ENCODE assay signal across 8 cellular contexts in the genomic region with DNA sequence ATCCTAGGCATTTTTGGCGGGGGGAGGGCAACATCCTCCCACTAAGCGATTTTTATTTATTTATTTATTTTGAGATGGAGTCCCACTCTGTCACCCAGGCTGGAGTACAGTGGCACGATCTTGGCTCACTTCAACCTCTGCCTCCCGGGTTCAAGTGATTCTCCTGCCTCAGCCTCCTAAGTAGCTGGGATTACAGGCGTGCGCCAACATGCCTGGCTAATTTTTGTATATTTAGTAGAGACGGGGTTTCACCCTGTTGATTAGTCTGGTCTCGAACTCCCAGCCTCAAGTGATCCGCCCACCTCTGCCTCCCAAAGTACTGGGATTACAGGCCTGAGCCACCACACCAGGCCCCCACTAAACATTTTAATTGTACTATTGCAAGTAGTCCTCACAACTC. TPM values are rescaled to one million over a fixed set of nuclear protein-coding genes. Genes with fewer than 3 reads are reported as not detected.
DNase-seq lines count a peak whose midpoint lies in the region; ATAC-seq, FAIRE-seq and TF ChIP-seq lines count a peak whose summit lies in the region.
"Not testable (repeated sequence)": the region's sequence is repeated elsewhere in the genome, so short reads cannot be mapped to it uniquely, and the experiment has no call there.

No MANE protein-coding gene starts in this region.

- peaks cover 22% of the 10 kb centered on the region for H3F3A ChIP-seq in GM23338 (replicated peaks; ENCODE audit: low read depth)

- H3K4me1 ChIP-seq in GM23338 (ENCODE audit: insufficient read depth), result peaks cover 71% of the 10 kb centered on the region
- peaks cover 40% of the 10 kb centered on the region for H3K4me1 ChIP-seq in RWPE2 (ENCODE audit: insufficient read depth, poor library complexity, severe bottlenecking)
- H3K4me1 ChIP-seq in GM12878 (ENCODE audit: control insufficient read depth, insufficient read depth, low read length), result peaks cover 68% of the 10 kb centered on the region
- peaks cover 67% of the 10 kb centered on the region for H3K4me1 ChIP-seq in fibroblast of lung (ENCODE audit: control insufficient read depth, extremely low read depth, insufficient read depth, low read length)
- H3K4me1 ChIP-seq in vagina, result peaks cover 100% of the 10 kb centered on the region

- WGBS in GM12878 (ENCODE audit: insufficient coverage, insufficient replicate concordance, low lambda C conversion rate, missing lambda C conversion rate), result 48% methylated on average over 9 of the region's 9 CpGs

- not testable (repeated sequence) for H2AFZ ChIP-seq in GM23338; GM12878 (ENCODE audit: control insufficient read depth, low read depth, low read length); fibroblast of lung (ENCODE audit: low read length)

- in situ Hi-C loops in GM12878 (cut with MboI), result not testable (repeated sequence)

- not testable (repeated sequence) for H3K9me3 ChIP-seq in RWPE2 (ENCODE audit: severe bottlenecking); GM12878 (replicated peaks; ENCODE audit: control insufficient read depth, insufficient read depth, low read length); fibroblast of lung (ENCODE audit: control insufficient read depth, insufficient read depth, low read depth, low read length); vagina

- H3K4me1 Mint-ChIP-seq in GM23338, result peaks cover 85% of the 10 kb centered on the region
- H3K4me1 Mint-ChIP-seq in activated T-cell treated with anti-CD3 and anti-CD28 coated beads, Interleukin-2, amount 50 U/mL, for 24 hours (ENCODE audit: low read depth), result peaks cover 94% of the 10 kb centered on the region
- H3K4me1 Mint-ChIP-seq in naive B cell, result peaks cover 71 to 99% (median 94%) of the 10 kb centered on the region in 3 donors
- H3K4me1 Mint-ChIP-seq in stimulated activated memory B cell treated with anti-CD40 and anti-IgM and Interleukin-4, amounts not matched to agents 10 μg/mL and 1 μg/mL and 100 μg/mL, for 72 hours, result peaks cover 98% of the 10 kb centered on the region

- H3K27me3 Mint-ChIP-seq in GM23338 (ENCODE audit: insufficient read depth, low read depth, poor library complexity); activated T-cell treated with anti-CD3 and anti-CD28 coated beads, Interleukin-2, amount 50 U/mL, for 24 hours; naive B cell; stimulated activated memory B cell treated with anti-CD40 and anti-IgM and Interleukin-4, amounts not matched to agents 10 μg/mL and 1 μg/mL and 100 μg/mL, for 72 hours: not testable (repeated sequence)

- H3K9ac ChIP-seq in GM12878 (ENCODE audit: control insufficient read depth, insufficient read depth, low read length); fibroblast of lung (ENCODE audit: insufficient read depth, low read length): not testable (repeated sequence)

- not testable (repeated sequence) for ATAC-seq in GM23338; RWPE2 (ENCODE audit: low read depth); GM12878; naive B cell (ENCODE audit: low read depth in 2 of 2); stimulated activated memory B cell treated with anti-CD40 and anti-IgM and Interleukin-4, amounts not matched to agents 10 μg/mL and 1 μg/mL and 100 μg/mL, for 72 hours

- RAD21 ChIA-PET in GM12878 (lab: Charles Lee; ENCODE audit: unreplicated experiment), result interaction anchor here (0.7 to 9.0 kb wide), 3 partner anchors 25 to 110 kb away, joined by 3 to 202 read pairs (median 8); no protein-coding TSS in a partner anchor

- TF ChIP-seq RAD21 in GM12878 (IDR thresholded peaks at IDR 0.05; ENCODE audit: insufficient read depth, low read depth, low read length), result not testable (repeated sequence)

- H3K4me3 ChIP-seq in GM23338; RWPE2 (ENCODE audit: severe bottlenecking); GM12878; fibroblast of lung (replicated peaks in 1 of 4; ENCODE audit: control extremely low read depth in 1 of 4, insufficient read depth in 1 of 4, low read depth in 3 of 4, low read length in 4 of 4); vagina: not testable (repeated sequence)

- not testable (repeated sequence) for H3K27ac ChIP-seq in GM23338 (ENCODE audit: low read depth); GM12878 (ENCODE audit: control insufficient read depth, insufficient read depth)
- peak overlapping the region; percentile 95 for H3K27ac ChIP-seq in RWPE2 (ENCODE audit: poor library complexity, severe bottlenecking)
- peak overlapping the region; percentile 92 for H3K27ac ChIP-seq in fibroblast of lung (ENCODE audit: insufficient read depth, low read length)
- H3K27ac ChIP-seq in vagina, result peak overlapping the region; percentile 99

- H3K36me3 Mint-ChIP-seq in GM23338 (ENCODE audit: low read depth), result peaks cover 14% of the 10 kb centered on the region
- peaks cover 78% of the 10 kb centered on the region for H3K36me3 Mint-ChIP-seq in activated T-cell treated with anti-CD3 and anti-CD28 coated beads, Interleukin-2, amount 50 U/mL, for 24 hours (ENCODE audit: low read depth)
- H3K36me3 Mint-ChIP-seq in naive B cell, result not testable (repeated sequence)
- H3K36me3 Mint-ChIP-seq in stimulated activated memory B cell treated with anti-CD40 and anti-IgM and Interleukin-4, amounts not matched to agents 10 μg/mL and 1 μg/mL and 100 μg/mL, for 72 hours, result peaks cover 18% of the 10 kb centered on the region

- POLR2A ChIA-PET in GM12878 (lab: Charles Lee), result not testable (repeated sequence)

- not testable (repeated sequence) for FAIRE-seq in GM12878 (lab: Jason Lieb, UNC)

- H3K27me3 ChIP-seq in GM23338 (ENCODE audit: insufficient read depth); RWPE2 (ENCODE audit: insufficient read depth, poor library complexity, severe bottlenecking); GM12878 (replicated peaks in 1 of 2; ENCODE audit: control insufficient read depth in 2 of 2, insufficient read depth in 2 of 2, low read length in 1 of 2); fibroblast of lung (ENCODE audit: control insufficient read depth, insufficient read depth, low read length); vagina: not testable (repeated sequence)

- not testable (repeated sequence) for TF ChIP-seq POLR2A in GM12878 (IDR thresholded peaks at IDR 0.05; ENCODE audit: low read depth, low read length); vagina (IDR thresholded peaks at IDR 0.05)

- TF ChIP-seq EP300 in GM12878 (IDR thresholded peaks at IDR 0.05; ENCODE audit: borderline replicate concordance in 1 of 2, control insufficient read depth in 1 of 2, low read depth in 2 of 2, low read length in 2 of 2), result not testable (repeated sequence)

- peak overlapping the region; percentile 94; the same call in 1 of the 2 replicates for H3K4me2 ChIP-seq in GM23338
- peak overlapping the region; percentile 30; the same call in 1 of the 2 replicates for H3K4me2 ChIP-seq in GM12878 (ENCODE audit: control insufficient read depth, insufficient read depth)
- not testable (repeated sequence) for H3K4me2 ChIP-seq in fibroblast of lung (ENCODE audit: extremely low read depth, insufficient read depth, low read length)

- H3K27ac Mint-ChIP-seq in GM23338, result not testable (repeated sequence)
- H3K27ac Mint-ChIP-seq in activated T-cell treated with anti-CD3 and anti-CD28 coated beads, Interleukin-2, amount 50 U/mL, for 24 hours, result peak overlapping the region; percentile 99
- H3K27ac Mint-ChIP-seq in naive B cell, result peak overlapping the region; percentile 38 to 99 (median 89)
- peak overlapping the region; percentile 97 for H3K27ac Mint-ChIP-seq in stimulated activated memory B cell treated with anti-CD40 and anti-IgM and Interleukin-4, amounts not matched to agents 10 μg/mL and 1 μg/mL and 100 μg/mL, for 72 hours

- intact Hi-C loops in GM12878 (cut with micrococcal nuclease; ENCODE audit: unreplicated experiment); vagina (cut with DNase I): not testable (repeated sequence)

- H4K20me1 ChIP-seq in GM23338 (replicated peaks; ENCODE audit: insufficient read depth), result peaks cover 34% of the 10 kb centered on the region
- not testable (repeated sequence) for H4K20me1 ChIP-seq in GM12878 (ENCODE audit: control insufficient read depth, insufficient read depth); fibroblast of lung (ENCODE audit: control insufficient read depth, extremely low read depth, insufficient read depth, low read length)

- SMC1A ChIA-PET in GM12878 (lab: Charles Lee; ENCODE audit: uncharacterized antibody, unreplicated experiment), result interaction anchor here (1.1 kb wide), 1 partner anchor 87 kb away, joined by 3 read pairs; no protein-coding TSS in a partner anchor

- H3K79me2 ChIP-seq in GM23338 (replicated peaks; ENCODE audit: insufficient read depth) (peaks cover 87% of the 10 kb centered on the region), GM12878 (ENCODE audit: control insufficient read depth, insufficient read depth, low read length) (peaks cover 19% of the 10 kb centered on the region), fibroblast of lung (ENCODE audit: control insufficient read depth, insufficient read depth, low read length) (peaks cover 88% of the 10 kb centered on the region)

- not testable (repeated sequence) for H3K36me3 ChIP-seq in GM23338 (ENCODE audit: insufficient read depth); GM12878 (ENCODE audit: control insufficient read depth in 2 of 2, insufficient read depth in 2 of 2, low read length in 1 of 2); fibroblast of lung (ENCODE audit: control insufficient read depth, insufficient read depth, low read length); vagina
- H3K36me3 ChIP-seq in RWPE2 (ENCODE audit: low read depth), result peaks cover 27% of the 10 kb centered on the region

- not testable (repeated sequence) for DNase-seq in GM23338 (ENCODE audit: low spot score); RWPE2 (ENCODE audit: low spot score); activated T-cell treated with anti-CD3 and anti-CD28 coated beads, Interleukin-2, amount 50 U/mL, for 24 hours; GM12878 (ENCODE audit: low read depth, low spot score); fibroblast of lung (ENCODE audit: low read depth in 2 of 2); naive B cell; vagina (ENCODE audit: extremely low spot score in 2 of 2)

- TF ChIP-seq CTCF in GM23338 (conservative IDR thresholded peaks at IDR 0.05; ENCODE audit: low read depth in 2 of 2); RWPE2 (IDR thresholded peaks at IDR 0.05; ENCODE audit: poor library complexity, severe bottlenecking); GM12878 (IDR thresholded peaks at IDR 0.05 in 2 of 3, conservative IDR thresholded peaks at IDR 0.05 in 1 of 3; ENCODE audit: control insufficient read depth in 2 of 3, extremely low read depth in 1 of 3, insufficient read depth in 1 of 3, low read depth in 3 of 3, low read length in 3 of 3); fibroblast of lung (conservative IDR thresholded peaks at IDR 0.05 in 1 of 2, IDR thresholded peaks at IDR 0.05 in 1 of 2; ENCODE audit: low read depth in 1 of 2, low read length in 2 of 2); vagina (IDR thresholded peaks at IDR 0.05): not testable (repeated sequence)

- not testable (repeated sequence) for H3K9me2 ChIP-seq in GM23338 (ENCODE audit: insufficient read depth)

- CTCF ChIA-PET in GM12878 (lab: Yijun Ruan, JAX), result interaction anchor here (1.2 to 8.8 kb wide), 6 partner anchors 11 to 102 kb away, joined by 4 to 85 read pairs (median 12); no protein-coding TSS in a partner anchor

- BruUV-seq in GM12878 (replicated peaks; lab: Mats Ljungman, UMichigan), result not testable (repeated sequence)

- not testable (repeated sequence) for H3K9me3 Mint-ChIP-seq in GM23338; activated T-cell treated with anti-CD3 and anti-CD28 coated beads, Interleukin-2, amount 50 U/mL, for 24 hours; naive B cell; stimulated activated memory B cell treated with anti-CD40 and anti-IgM and Interleukin-4, amounts not matched to agents 10 μg/mL and 1 μg/mL and 100 μg/mL, for 72 hours

- not testable (repeated sequence) for H3K4me3 Mint-ChIP-seq in GM23338; stimulated activated memory B cell treated with anti-CD40 and anti-IgM and Interleukin-4, amounts not matched to agents 10 μg/mL and 1 μg/mL and 100 μg/mL, for 72 hours
- peak overlapping the region; percentile 39 for H3K4me3 Mint-ChIP-seq in activated T-cell treated with anti-CD3 and anti-CD28 coated beads, Interleukin-2, amount 50 U/mL, for 24 hours
- peak overlapping the region in 6 of 8 donors; percentile 22 to 96 (median 89) for H3K4me3 Mint-ChIP-seq in naive B cell

RNA-seq across cellular contexts. Expression of a gene that starts 10.2 kb away (rescaled TPM):
- total RNA-seq in GM23338 (2014; rRNA removed; shearing (Covaris generic)), result 55.1 and 60.1 TPM in 2 replicates
- polyA plus RNA-seq in GM23338 (2016; fragmentation: Nextera tagmentation; extraction: Ambion mirVana), result 37.3 and 41.3 TPM in 2 replicates
- total RNA-seq in GM12878 (2013; cell fraction: nucleolus; rRNA removed), result 25.7 and 29.4 TPM in 2 replicates
- total RNA-seq in GM12878 (2014; rRNA removed), result 5.0 and 6.9 TPM in 2 replicates
- total RNA-seq in GM12878 (2014; rRNA removed; fragmentation: Illumina TruSeq; extraction: Trizol), result 3.1 and 3.9 TPM in 2 replicates
- 12.6 and 18.3 TPM in 2 replicates for total RNA-seq in GM12878 (2021)
- 14.4 TPM for polyA plus RNA-seq in GM12878 (2011; ENCODE audit: low read depth)
- 5.1 and 5.6 TPM in 2 replicates for polyA plus RNA-seq in GM12878 (2011; rRNA removed)
- polyA plus RNA-seq in GM12878 (2011; cell fraction: cytosol; rRNA removed), result 5.8 and 7.1 TPM in 2 replicates
- 46.3 and 61.4 TPM in 2 replicates for polyA plus RNA-seq in GM12878 (2011; cell fraction: nucleus; rRNA removed)
- 31.4 and 31.5 TPM in 2 replicates for polyA plus RNA-seq in GM12878 (2012)
- polyA plus RNA-seq in GM12878 (2014; fragmentation: Illumina TruSeq; extraction: Trizol), result 2.5 and 6.3 TPM in 2 replicates
- 1 to 10 TPM in 1 of 2 experiments, under 1 TPM in 1; 0.47 to 1.3 TPM for polyA plus RNA-seq in GM12878 (2014; fragmentation: Nextera tagmentation; extraction: Ambion mirVana)
- polyA plus RNA-seq in GM12878 (2014; rRNA removed), result 10.1 and 11.4 TPM in 2 replicates
- polyA plus RNA-seq in GM12878 (2016; fragmentation: Nextera tagmentation; extraction: Ambion mirVana), result 1 to 10 TPM; 5.1 to 6.2 TPM
- polyA minus RNA-seq in GM12878 (2011; rRNA and poly(A)+ RNA removed), result 4.2 and 8.0 TPM in 2 replicates
- polyA minus RNA-seq in GM12878 (2011; cell fraction: cytosol; rRNA and poly(A)+ RNA removed), result 3.9 and 4.3 TPM in 2 replicates
- polyA minus RNA-seq in GM12878 (2011; cell fraction: nucleus; rRNA and poly(A)+ RNA removed), result 8.6 and 12.2 TPM in 2 replicates
- total RNA-seq in fibroblast of lung, result 23.6 and 28.1 TPM in 2 replicates
- polyA plus RNA-seq in fibroblast of lung, result 31.6 and 35.4 TPM in 2 replicates
- 47.2 and 50.5 TPM in 2 replicates for polyA plus RNA-seq in fibroblast of lung (2012)
- 94.8 and 140 TPM in 2 replicates for polyA minus RNA-seq in fibroblast of lung (ENCODE audit: low replicate concordance)
- polyA plus RNA-seq in naive B cell (ENCODE audit: low read depth in 6 of 6), result 10 to 100 TPM in 1 of 6 donors, 1 to 10 TPM in 5; 4.5 to 17.1 (median 7.0) TPM
- total RNA-seq in vagina, result 67.0 TPM

RNA-seq across cellular contexts. Expression of a gene that starts 36.5 kb away (rescaled TPM):
- 9.0 and 16.8 TPM in 2 replicates for total RNA-seq in GM23338 (2014; rRNA removed; shearing (Covaris generic))
- 5.8 TPM in 2 replicates for polyA plus RNA-seq in GM23338 (2016; fragmentation: Nextera tagmentation; extraction: Ambion mirVana)
- 2.5 and 3.7 TPM in 2 replicates for total RNA-seq in GM12878 (2013; cell fraction: nucleolus; rRNA removed)
- total RNA-seq in GM12878 (2014; rRNA removed), result 1.7 and 2.4 TPM in 2 replicates
- 1.1 and 1.2 TPM in 2 replicates for total RNA-seq in GM12878 (2014; rRNA removed; fragmentation: Illumina TruSeq; extraction: Trizol)
- total RNA-seq in GM12878 (2021), result 2.4 and 3.8 TPM in 2 replicates
- 0.84 TPM for polyA plus RNA-seq in GM12878 (2011; ENCODE audit: low read depth)
- 0.55 and 1.2 TPM in 2 replicates for polyA plus RNA-seq in GM12878 (2011; rRNA removed)
- 1.6 and 2.1 TPM in 2 replicates for polyA plus RNA-seq in GM12878 (2011; cell fraction: cytosol; rRNA removed)
- polyA plus RNA-seq in GM12878 (2011; cell fraction: nucleus; rRNA removed), result 2.4 and 2.7 TPM in 2 replicates
- 1.8 and 2.1 TPM in 2 replicates for polyA plus RNA-seq in GM12878 (2012)
- 1.6 TPM in 2 replicates for polyA plus RNA-seq in GM12878 (2014; fragmentation: Illumina TruSeq; extraction: Trizol)
- 1 to 10 TPM; 1.1 to 2.2 TPM for polyA plus RNA-seq in GM12878 (2014; fragmentation: Nextera tagmentation; extraction: Ambion mirVana)
- polyA plus RNA-seq in GM12878 (2014; rRNA removed), result 1.1 and 1.9 TPM in 2 replicates
- 1 to 10 TPM; 4.0 to 4.9 TPM for polyA plus RNA-seq in GM12878 (2016; fragmentation: Nextera tagmentation; extraction: Ambion mirVana)
- polyA minus RNA-seq in GM12878 (2011; rRNA and poly(A)+ RNA removed), result 1.2 and 1.8 TPM in 2 replicates
- polyA minus RNA-seq in GM12878 (2011; cell fraction: cytosol; rRNA and poly(A)+ RNA removed), result 0.67 and 0.94 TPM in 2 replicates
- polyA minus RNA-seq in GM12878 (2011; cell fraction: nucleus; rRNA and poly(A)+ RNA removed), result 0.38 and 1.9 TPM in 2 replicates
- total RNA-seq in fibroblast of lung, result 12.8 and 18.7 TPM in 2 replicates
- 8.9 and 9.0 TPM in 2 replicates for polyA plus RNA-seq in fibroblast of lung
- polyA plus RNA-seq in fibroblast of lung (2012), result 12.1 and 13.2 TPM in 2 replicates
- polyA minus RNA-seq in fibroblast of lung (ENCODE audit: low replicate concordance), result 20.9 and 22.7 TPM in 2 replicates
- polyA plus RNA-seq in naive B cell (ENCODE audit: low read depth in 6 of 6), result 10 to 100 TPM; 12.2 to 18.3 (median 13.9) TPM
- total RNA-seq in vagina, result 20.9 TPM

RNA-seq across cellular contexts. Expression of a gene that starts 50.8 kb away (rescaled TPM):
- total RNA-seq in GM23338 (2014; rRNA removed; shearing (Covaris generic)), result 10.4 and 11.8 TPM in 2 replicates
- polyA plus RNA-seq in GM23338 (2016; fragmentation: Nextera tagmentation; extraction: Ambion mirVana), result 2.3 and 3.0 TPM in 2 replicates
- 4.6 and 5.7 TPM in 2 replicates for total RNA-seq in GM12878 (2013; cell fraction: nucleolus; rRNA removed)
- 0.27 and 0.28 TPM in 2 replicates for total RNA-seq in GM12878 (2014; rRNA removed)
- total RNA-seq in GM12878 (2014; rRNA removed; fragmentation: Illumina TruSeq; extraction: Trizol), result 0.09 and 0.18 TPM in 2 replicates
- 0.64 and 0.88 TPM in 2 replicates for total RNA-seq in GM12878 (2021)
- 0.38 TPM for polyA plus RNA-seq in GM12878 (2011; ENCODE audit: low read depth)
- polyA plus RNA-seq in GM12878 (2011; rRNA removed), result 0.30 and 0.68 TPM in 2 replicates
- polyA plus RNA-seq in GM12878 (2011; cell fraction: cytosol; rRNA removed), result 0.63 and 0.94 TPM in 2 replicates
- polyA plus RNA-seq in GM12878 (2011; cell fraction: nucleus; rRNA removed), result 3.4 and 4.8 TPM in 2 replicates
- polyA plus RNA-seq in GM12878 (2012), result 0.81 and 0.97 TPM in 2 replicates
- polyA plus RNA-seq in GM12878 (2014; fragmentation: Illumina TruSeq; extraction: Trizol), result 0.17 and 0.34 TPM in 2 replicates
- polyA plus RNA-seq in GM12878 (2014; fragmentation: Nextera tagmentation; extraction: Ambion mirVana), result under 1 TPM in 1 of 2 experiments, not detected in 1; 0.02 TPM
- polyA plus RNA-seq in GM12878 (2014; rRNA removed), result 0.63 and 0.92 TPM in 2 replicates
- polyA plus RNA-seq in GM12878 (2016; fragmentation: Nextera tagmentation; extraction: Ambion mirVana), result under 1 TPM in 1 of 2 experiments, not detected in 1; 0.27 TPM
- 0.22 and 1.5 TPM in 2 replicates for polyA minus RNA-seq in GM12878 (2011; rRNA and poly(A)+ RNA removed)
- polyA minus RNA-seq in GM12878 (2011; cell fraction: cytosol; rRNA and poly(A)+ RNA removed), result 1.7 TPM in 1 of 2 replicates, not detected in the other
- polyA minus RNA-seq in GM12878 (2011; cell fraction: nucleus; rRNA and poly(A)+ RNA removed), result 1.3 and 3.1 TPM in 2 replicates
- total RNA-seq in fibroblast of lung, result 1.0 and 2.8 TPM in 2 replicates
- 0.83 and 0.95 TPM in 2 replicates for polyA plus RNA-seq in fibroblast of lung
- polyA plus RNA-seq in fibroblast of lung (2012), result 0.93 and 1.2 TPM in 2 replicates
- polyA minus RNA-seq in fibroblast of lung (ENCODE audit: low replicate concordance), result 2.3 and 4.2 TPM in 2 replicates
- 1 to 10 TPM in 2 of 6 donors, under 1 TPM in 3, not detected in 1; 0.39 to 2.6 (median 0.52) TPM for polyA plus RNA-seq in naive B cell (ENCODE audit: low read depth in 6 of 6)
- 52.3 TPM for total RNA-seq in vagina
